Comparison of ENCODE assay signal across 8 cellular contexts in genomic region chr5:134527961-134528424, GRCh38. TPM values are rescaled to one million over a fixed set of nuclear protein-coding genes. Genes with fewer than 3 reads are reported as not detected.
DNase-seq lines count a peak whose midpoint lies in the region; ATAC-seq and TF ChIP-seq lines count a peak whose summit lies in the region.

No MANE protein-coding gene starts in this region.

- H3K27me3 ChIP-seq in rectal smooth muscle tissue (ENCODE audit: control insufficient read depth, insufficient read depth, low read length) = no peaks in the 10 kb centered on the region

- H3K36me3 ChIP-seq in SK-N-MC (ENCODE audit: insufficient read depth, low read length) = no peaks in the 10 kb centered on the region
- H3K36me3 ChIP-seq in rectal smooth muscle tissue (ENCODE audit: control insufficient read depth, insufficient read depth, low read length) = no peaks in the 10 kb centered on the region

- DNase-seq in G401 (ENCODE audit: low spot score) (peak; percentile 49), SK-N-MC (ENCODE audit: low read depth, low spot score) (no peak), fibroblast of pulmonary artery (ENCODE audit: low read depth) (no peak), HK-2 (ENCODE audit: unreplicated experiment) (no peak)

- H3K9ac ChIP-seq in SK-N-MC (ENCODE audit: insufficient read length) (no peak overlapping the region), rectal smooth muscle tissue (ENCODE audit: low read length) (peak overlapping the region; percentile 38)

- in situ Hi-C loops in G401 (cut with HindIII; ENCODE audit: low sequenced_read_pairs) = no loop called here

- peaks cover 7% of the 10 kb centered on the region for H3K4me1 ChIP-seq in rectal smooth muscle tissue (ENCODE audit: control insufficient read depth, insufficient read depth, low read length)

- peak overlapping the region; percentile 90 for H3K4me3 ChIP-seq in SK-N-MC
- H3K4me3 ChIP-seq in fibroblast of pulmonary artery (replicated peaks; ENCODE audit: low read depth, low read length) = peak overlapping the region; percentile 82
- H3K4me3 ChIP-seq in rectal smooth muscle tissue (ENCODE audit: low read length) = peak overlapping the region; percentile 67

- ATAC-seq in GM19467 (IDR thresholded peaks at IDR 0.05; ENCODE audit: unreplicated experiment) = no peak
- ATAC-seq in GM19324 (IDR thresholded peaks at IDR 0.05; ENCODE audit: low FRiP score, unreplicated experiment) = no peak
- no peak for ATAC-seq in HG02884 (IDR thresholded peaks at IDR 0.05; ENCODE audit: unreplicated experiment)

- TF ChIP-seq CTCF in fibroblast of pulmonary artery (IDR thresholded peaks at IDR 0.05; ENCODE audit: low read length, missing control alignments) = no peak

- H3K9me3 ChIP-seq in SK-N-MC (ENCODE audit: low read depth, low read length) = no peaks in the 10 kb centered on the region

- no peak overlapping the region; the same call in 1 of the 2 replicates for H3K27ac ChIP-seq in SK-N-MC
- peak overlapping the region; percentile 98 for H3K27ac ChIP-seq in rectal smooth muscle tissue (ENCODE audit: low read depth, low read length)

RNA-seq across cellular contexts. Expression of gene JADE2, which starts 2.5 kb away (rescaled TPM):
- total RNA-seq in G401 (2014; rRNA removed; shearing (Covaris generic)) = 24.4 and 25.8 TPM in 2 replicates
